Comparison of ENCODE assay signal across 8 cellular contexts in the genomic region with DNA sequence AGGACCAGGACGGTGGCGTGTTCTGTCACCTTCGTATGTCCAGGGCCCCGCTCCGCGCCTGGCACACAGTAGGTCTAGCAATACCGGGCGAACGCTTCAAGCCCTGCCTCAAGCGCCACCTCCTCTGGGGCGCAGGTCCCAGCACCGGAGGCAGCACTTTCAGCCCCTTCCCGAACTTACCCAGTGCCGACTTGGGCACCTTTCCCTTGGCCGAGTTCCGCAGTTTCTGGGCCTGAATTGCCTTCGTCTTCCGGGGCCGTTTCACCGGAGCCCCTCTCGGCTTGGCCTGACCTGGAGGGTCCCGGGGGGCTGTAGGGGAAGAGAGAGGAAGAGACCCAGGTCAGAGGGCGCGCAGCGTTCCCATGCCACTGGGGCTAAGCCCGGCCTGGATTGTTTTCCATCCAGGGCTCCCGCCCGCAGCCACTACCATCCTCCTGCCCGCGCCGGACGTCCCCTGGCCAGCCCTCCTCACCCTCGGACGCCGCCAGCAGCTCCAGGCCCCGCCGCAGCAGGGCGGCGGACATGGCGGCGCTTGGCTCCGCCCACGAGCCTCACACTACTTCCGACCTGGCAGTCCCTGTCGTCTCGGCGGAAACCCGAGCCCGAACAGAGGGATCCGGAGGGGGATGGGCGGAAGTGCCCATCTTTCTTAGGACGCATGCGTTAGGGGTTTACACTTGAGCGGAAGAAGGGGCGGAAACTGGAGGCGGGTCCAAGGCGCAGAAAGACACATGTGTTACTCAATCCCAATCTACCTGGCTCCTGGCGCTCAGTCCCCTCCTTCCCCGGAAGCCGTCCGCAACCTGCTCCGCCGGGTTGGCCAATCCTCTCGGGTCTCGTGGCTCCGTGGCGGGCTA. TPM values are rescaled to one million over a fixed set of nuclear protein-coding genes. Genes with fewer than 3 reads are reported as not detected.
DNase-seq lines count a peak whose midpoint lies in the region; ATAC-seq and TF ChIP-seq lines count a peak whose summit lies in the region.

A gene with protein sequence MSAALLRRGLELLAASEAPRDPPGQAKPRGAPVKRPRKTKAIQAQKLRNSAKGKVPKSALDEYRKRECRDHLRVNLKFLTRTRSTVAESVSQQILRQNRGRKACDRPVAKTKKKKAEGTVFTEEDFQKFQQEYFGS (minus strand): TSS at position 534 of the 857 bp plus-strand sequence. CDS start 10 bp downstream, at position 524.

- H3K79me2 ChIP-seq in SU-DHL-6 (ENCODE audit: insufficient read depth, low read length), result peaks cover 25% of the 10 kb centered on the region
- H3K79me2 ChIP-seq in osteoblast (ENCODE audit: insufficient read depth, low read length), result peaks cover 47% of the 10 kb centered on the region

- peak within 1 kb of the TSS; percentile 68 for H3K27ac ChIP-seq in SU-DHL-6 (ENCODE audit: low read depth, low read length)
- peak within 1 kb of the TSS; percentile 71 for H3K27ac ChIP-seq in osteoblast (ENCODE audit: low read depth, low read length)
- peak within 1 kb of the TSS; percentile 80 to 85 for H3K27ac ChIP-seq in thoracic aorta

- peak within 1 kb of the TSS; percentile 97 for H3K27ac Mint-ChIP-seq in activated naive CD8-positive, alpha-beta T cell treated with anti-CD3 and anti-CD28 coated beads, Interleukin-2, amount 10 ng/mL, durations not matched to agents 7 days and 5 days
- H3K27ac Mint-ChIP-seq in glutamatergic neuron (ENCODE audit: unreplicated experiment), result peak within 1 kb of the TSS; percentile 81

- peaks cover 34% of the 10 kb centered on the region for H3F3A ChIP-seq in SU-DHL-6 (ENCODE audit: insufficient read depth)

- peak within 1 kb of the TSS; percentile 92 for H3K9ac ChIP-seq in SU-DHL-6 (ENCODE audit: low read length)

- ATAC-seq in HG02642 (IDR thresholded peaks at IDR 0.05; ENCODE audit: poor library complexity, unreplicated experiment), result peak; percentile 77
- ATAC-seq in activated naive CD8-positive, alpha-beta T cell treated with anti-CD3 and anti-CD28 coated beads, Interleukin-2, amount 10 ng/mL, durations not matched to agents 7 days and 5 days (ENCODE audit: low read depth), result peak; percentile 85
- ATAC-seq in thoracic aorta (ENCODE audit: insufficient number of reproducible peaks, low FRiP score, low read depth), result peak; percentile 89

- H3K9me3 ChIP-seq in SU-DHL-6 (ENCODE audit: insufficient read depth, low read length) (no peaks in the 10 kb centered on the region), osteoblast (ENCODE audit: low read depth, low read length) (no peaks in the 10 kb centered on the region), thoracic aorta (no peaks in the 10 kb centered on the region)

- POLR2A ChIA-PET in activated naive CD8-positive, alpha-beta T cell treated with anti-CD3 and anti-CD28 coated beads, Interleukin-2, amount 10 ng/mL, durations not matched to agents 7 days and 5 days (lab: Charles Lee), result interaction anchor here (0.6 to 8.6 kb wide), 9 partner anchors 8 to 512 kb away, joined by 3 to 80 read pairs (median 4); a partner anchor contains a TSS

- no peaks in the 10 kb centered on the region for H3K27me3 Mint-ChIP-seq in activated naive CD8-positive, alpha-beta T cell treated with anti-CD3 and anti-CD28 coated beads, Interleukin-2, amount 10 ng/mL, durations not matched to agents 7 days and 5 days
- H3K27me3 Mint-ChIP-seq in glutamatergic neuron (ENCODE audit: unreplicated experiment), result peaks cover 9% of the 10 kb centered on the region

- no peaks in the 10 kb centered on the region for H3K9me2 ChIP-seq in SU-DHL-6 (replicated peaks; ENCODE audit: insufficient read depth, low read length)

- no peaks in the 10 kb centered on the region for H4K20me1 ChIP-seq in SU-DHL-6 (ENCODE audit: low read depth, low read length)
- H4K20me1 ChIP-seq in osteoblast (ENCODE audit: insufficient read depth, low read length), result peaks cover 40% of the 10 kb centered on the region

- H2AFZ ChIP-seq in SU-DHL-6 (ENCODE audit: low read depth, low read length, severe bottlenecking) (peak within 1 kb of the TSS; percentile 12), osteoblast (ENCODE audit: low read length) (peak within 1 kb of the TSS; percentile 91)

- no peaks in the 10 kb centered on the region for H3K9me3 Mint-ChIP-seq in activated naive CD8-positive, alpha-beta T cell treated with anti-CD3 and anti-CD28 coated beads, Interleukin-2, amount 10 ng/mL, durations not matched to agents 7 days and 5 days
- peaks cover 13% of the 10 kb centered on the region for H3K9me3 Mint-ChIP-seq in glutamatergic neuron (ENCODE audit: unreplicated experiment)

- no peaks in the 10 kb centered on the region for H3K27me3 ChIP-seq in SU-DHL-6 (ENCODE audit: low read length)
- no peaks in the 10 kb centered on the region for H3K27me3 ChIP-seq in osteoblast (ENCODE audit: insufficient read depth, low read length)
- no peaks in the 10 kb centered on the region for H3K27me3 ChIP-seq in thoracic aorta (replicated peaks; ENCODE audit: insufficient read depth)

- H3K4me3 ChIP-seq in SU-DHL-6 (ENCODE audit: insufficient read depth, low read length, poor library complexity, severe bottlenecking) (peak within 1 kb of the TSS; percentile 87), osteoblast (ENCODE audit: insufficient read depth, low read length) (peak within 1 kb of the TSS; percentile 89), thoracic aorta (peak within 1 kb of the TSS; percentile 81)

- H3K36me3 Mint-ChIP-seq in activated naive CD8-positive, alpha-beta T cell treated with anti-CD3 and anti-CD28 coated beads, Interleukin-2, amount 10 ng/mL, durations not matched to agents 7 days and 5 days, result peaks cover 16% of the 10 kb centered on the region
- H3K36me3 Mint-ChIP-seq in glutamatergic neuron (ENCODE audit: unreplicated experiment), result no peaks in the 10 kb centered on the region

- peak within 1 kb of the TSS; percentile 93 for H3K4me3 Mint-ChIP-seq in activated naive CD8-positive, alpha-beta T cell treated with anti-CD3 and anti-CD28 coated beads, Interleukin-2, amount 10 ng/mL, durations not matched to agents 7 days and 5 days
- peak within 1 kb of the TSS; percentile 95 for H3K4me3 Mint-ChIP-seq in glutamatergic neuron (ENCODE audit: unreplicated experiment)

- DNase-seq in GM10266 (ENCODE audit: extremely low spot score) (peak; percentile 97), NCI-H128 (lab: John Stamatoyannopoulos, UW; ENCODE audit: unreplicated experiment) (peak; percentile 94), glutamatergic neuron (peak; percentile 98), osteoblast (ENCODE audit: insufficient read length, low spot score, missing footprints) (peak; percentile 99), thoracic aorta (ENCODE audit: low spot score) (peak; percentile 97)
- peak; percentile 97 for DNase-seq in activated naive CD8-positive, alpha-beta T cell treated with anti-CD3 and anti-CD28 coated beads, Interleukin-2, amount 10 ng/mL, durations not matched to agents 7 days and 5 days

- H3K4me1 ChIP-seq in osteoblast (ENCODE audit: insufficient read depth, low read length), result peaks cover 20% of the 10 kb centered on the region
- H3K4me1 ChIP-seq in thoracic aorta (ENCODE audit: control insufficient read depth in 1 of 2, low read depth in 2 of 2), result peaks cover 28 to 54% of the 10 kb centered on the region in 2 donors

- H3K36me3 ChIP-seq in SU-DHL-6 (ENCODE audit: low read length) (no peaks in the 10 kb centered on the region), osteoblast (ENCODE audit: insufficient read depth, low read length) (peaks cover 26% of the 10 kb centered on the region), thoracic aorta (peaks cover 3% of the 10 kb centered on the region)

- TF ChIP-seq CTCF in GM10266 (IDR thresholded peaks at IDR 0.05; ENCODE audit: control insufficient read depth, insufficient read depth, low read depth, missing control alignments) (no peak), SU-DHL-6 (IDR thresholded peaks at IDR 0.05; ENCODE audit: insufficient read depth, low read length, poor library complexity, severe bottlenecking) (no peak), glutamatergic neuron (IDR thresholded peaks at IDR 0.05; ENCODE audit: partially characterized antibody, unreplicated experiment) (no peak), osteoblast (IDR thresholded peaks at IDR 0.05; ENCODE audit: extremely low read depth, low read depth, low read length) (no peak), thoracic aorta (IDR thresholded peaks at IDR 0.05) (no peak)

- peaks cover 43% of the 10 kb centered on the region for H3K4me1 Mint-ChIP-seq in activated naive CD8-positive, alpha-beta T cell treated with anti-CD3 and anti-CD28 coated beads, Interleukin-2, amount 10 ng/mL, durations not matched to agents 7 days and 5 days
- peaks cover 37% of the 10 kb centered on the region for H3K4me1 Mint-ChIP-seq in glutamatergic neuron (ENCODE audit: low read depth, unreplicated experiment)

- H3K4me2 ChIP-seq in SU-DHL-6 (ENCODE audit: low read depth, low read length, poor library complexity, severe bottlenecking), result peak within 1 kb of the TSS; percentile 82
- H3K4me2 ChIP-seq in osteoblast (ENCODE audit: insufficient read depth, low read length), result peak within 1 kb of the TSS; percentile 95

RNA-seq across cellular contexts. Expression of the gene that starts here (rescaled TPM):
- 10 to 100 TPM; 66.5 to 71.4 TPM for total RNA-seq in activated naive CD8-positive, alpha-beta T cell treated with anti-CD3 and anti-CD28 coated beads, Interleukin-2, amount 10 ng/mL, durations not matched to agents 7 days and 5 days
- total RNA-seq in glutamatergic neuron (ENCODE audit: unreplicated experiment) (59.6 TPM), osteoblast (25.9 and 34.7 TPM in 2 replicates), thoracic aorta (10 to 100 TPM; 77.7 to 89.6 TPM)

Comparison
In these comparisons a context has a peak if more than half of its experiments do, and no peak if none do; other contexts are left out.
1. Peak in every context shown above with its lines: DNase-seq, ATAC-seq, H3K4me3 ChIP-seq and H3K27ac ChIP-seq.